8 cellular contexts compared by ENCODE assay signal in the genomic region with DNA sequence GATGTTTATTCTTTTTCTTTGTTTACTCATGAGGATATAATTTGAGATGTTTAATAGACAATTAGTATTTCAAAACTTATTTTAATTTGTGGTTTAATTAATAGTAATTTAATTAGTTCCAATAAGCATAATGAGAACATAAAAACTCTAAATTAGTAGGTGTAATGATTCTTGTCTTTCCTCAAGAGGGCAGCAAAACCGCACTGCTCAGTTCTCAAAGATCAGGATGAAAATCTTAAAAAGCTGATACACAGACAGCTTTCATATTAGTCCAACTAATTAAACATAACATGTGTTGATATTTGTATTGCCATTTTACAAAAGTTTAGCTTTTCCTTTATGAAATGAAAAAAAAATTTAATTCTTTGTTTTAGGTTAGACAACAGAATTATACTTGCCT.
DNase-seq lines count a peak whose midpoint lies in the region; ATAC-seq and TF ChIP-seq lines count a peak whose summit lies in the region.
"Had no signal": no experiment of that assay in that cellular context is flagged by ENCODE, and none has a peak within 500 bp of the region (broad histone marks: within the 10 kb centered on the region; RNA-seq: fewer than 3 reads in every experiment).

No MANE protein-coding gene starts in this region.

- peaks cover 11% of the 10 kb centered on the region for H3K4me1 Mint-ChIP-seq in mesothelial cell of epicardium

- no peak overlapping the region for H3K4me3 ChIP-seq in parathyroid adenoma (ENCODE audit: low read depth, low read length)
- H3K4me3 ChIP-seq: colonic mucosa had no signal

- in situ Hi-C loops in GM13977 (cut with MboI; ENCODE audit: low pct_unique_long_range_greater_than_20kb, low sequenced_read_pairs, unreplicated experiment), result no loop called here

- H3K9me3 ChIP-seq in parathyroid adenoma (ENCODE audit: control insufficient read depth, low read length), result no peaks in the 10 kb centered on the region
- H3K9me3 ChIP-seq: colonic mucosa had no signal

- no peaks in the 10 kb centered on the region for H3K4me1 ChIP-seq in parathyroid adenoma
- H3K4me1 ChIP-seq: colonic mucosa had no signal

- no peaks in the 10 kb centered on the region for H3K27me3 ChIP-seq in parathyroid adenoma (ENCODE audit: control insufficient read depth, insufficient read depth, low read length)
- H3K27me3 ChIP-seq: colonic mucosa had no signal

- DNase-seq in GM13977 (ENCODE audit: low spot score) (no peak), NCI-H345 treated with DMSO at 0.1 percent for 48 hours (lab: John Stamatoyannopoulos, UW; ENCODE audit: unreplicated experiment) (peak; percentile 30), cerebellar cortex (ENCODE audit: low spot score) (peak; percentile 25), sciatic nerve (ENCODE audit: low spot score) (no peak), CD1c-positive myeloid dendritic cell (ENCODE audit: extremely low spot score) (no peak), mesothelial cell of epicardium (ENCODE audit: low spot score in 2 of 2, unreplicated experiment in 2 of 2) (no peak)
- DNase-seq: colonic mucosa had no signal

- H3K4me2 ChIP-seq in parathyroid adenoma (ENCODE audit: low read length), result no peak overlapping the region

- TF ChIP-seq CTCF in GM13977 (IDR thresholded peaks at IDR 0.05; ENCODE audit: extremely low read depth, insufficient read depth, missing control alignments), result peak; percentile 30
- peak; percentile 19 for TF ChIP-seq CTCF in parathyroid adenoma (IDR thresholded peaks at IDR 0.05)
- no peak for TF ChIP-seq CTCF in mesothelial cell of epicardium (IDR thresholded peaks at IDR 0.05; ENCODE audit: unreplicated experiment)

- H3K36me3 ChIP-seq in parathyroid adenoma (ENCODE audit: control insufficient read depth, insufficient read depth, low read length), result no peaks in the 10 kb centered on the region
- H3K36me3 ChIP-seq: colonic mucosa had no signal

- no peak overlapping the region for H3K27ac ChIP-seq in parathyroid adenoma
- H3K27ac ChIP-seq: colonic mucosa had no signal

- no peak overlapping the region for H3K4me3 Mint-ChIP-seq in mesothelial cell of epicardium

- H3K79me2 ChIP-seq in parathyroid adenoma, result no peaks in the 10 kb centered on the region

- H3K9ac ChIP-seq in parathyroid adenoma, result no peak overlapping the region

- H3K27ac Mint-ChIP-seq in mesothelial cell of epicardium, result no peak overlapping the region

- intact Hi-C loops in sciatic nerve (cut with DNase I), result no loop called here

- H3K27me3 Mint-ChIP-seq in mesothelial cell of epicardium (ENCODE audit: low read depth), result peaks cover 8% of the 10 kb centered on the region

- no peak overlapping the region for H2AFZ ChIP-seq in parathyroid adenoma

- H3K36me3 Mint-ChIP-seq in mesothelial cell of epicardium, result no peaks in the 10 kb centered on the region

- no peak for ATAC-seq in sciatic nerve

- peaks cover 5% of the 10 kb centered on the region for H3K9me3 Mint-ChIP-seq in mesothelial cell of epicardium

Comparison
In these comparisons a context has a peak if more than half of its experiments do, and no peak if none do; other contexts are left out.
1. DNase-seq: peak in NCI-H345 treated with DMSO at 0.1 percent for 48 hours (single experiment) and cerebellar cortex (single experiment); none in GM13977 (single experiment), sciatic nerve (single experiment), CD1c-positive myeloid dendritic cell (single experiment) and mesothelial cell of epicardium (0 of 2).